In genomic region chr22:20549232-20549841, GRCh38 we compare ENCODE assay signal across 1 cellular context.
TF ChIP-seq lines count a peak whose summit lies in the region.

No MANE protein-coding gene starts in this region.

TF ChIP-seq in K562, 482 proteins besides CTCF, POLR2A, EP300 and RAD21 (continued from another document and continues in another):
- no peak for TF ChIP-seq GMEB1 (CRISPR knock-in tag; IDR thresholded peaks at IDR 0.05)
- peak; percentile 13 for TF ChIP-seq SNRNP70 (optimal IDR thresholded peaks at IDR 0.05; ENCODE audit: low read depth, low read length)
- TF ChIP-seq YBX1 (IDR thresholded peaks at IDR 0.05), result no peak
- 0 out of 2 replicates have a peak, but pooled peaks have one; percentile 12 for TF ChIP-seq ZNF41 (CRISPR knock-in tag; conservative IDR thresholded peaks at IDR 0.05)
- peak; percentile 84; the same call in 1 of the 2 replicates for TF ChIP-seq ELF4 (CRISPR knock-in tag; IDR thresholded peaks at IDR 0.05)
- peak; percentile 54 for TF ChIP-seq CXXC5 (CRISPR knock-in tag; IDR thresholded peaks at IDR 0.05)
- no peak for TF ChIP-seq EGR1 (conservative IDR thresholded peaks at IDR 0.05)
- TF ChIP-seq ELF2 (CRISPR knock-in tag; IDR thresholded peaks at IDR 0.05), result peak; percentile 73
- peak; percentile 85 for TF ChIP-seq RHOXF2B (CRISPR knock-in tag; conservative IDR thresholded peaks at IDR 0.05)
- 0 out of 2 replicates have a peak, but pooled peaks have one; percentile 35 for TF ChIP-seq ZKSCAN1 (IDR thresholded peaks at IDR 0.05; ENCODE audit: low read depth, low read length)
- TF ChIP-seq BHLHE40 (IDR thresholded peaks at IDR 0.05; ENCODE audit: low read length), result peak; percentile 45
- TF ChIP-seq ZBTB7A (IDR thresholded peaks at IDR 0.05; ENCODE audit: borderline replicate concordance, control insufficient read depth, low read depth, low read length), result peak; percentile 61; the same call in 1 of the 2 replicates
- no peak for TF ChIP-seq MYNN (IDR thresholded peaks at IDR 0.05)
- no peak for TF ChIP-seq MYNN (CRISPR knock-in tag; IDR thresholded peaks at IDR 0.05)
- no peak for TF ChIP-seq ATF1 (CRISPR knock-in tag; IDR thresholded peaks at IDR 0.05)
- 0 out of 2 replicates have a peak, but pooled peaks have one; percentile 22 for TF ChIP-seq ATF1 (tag; IDR thresholded peaks at IDR 0.05)
- 0 out of 2 replicates have a peak, but pooled peaks have one; percentile 27 for TF ChIP-seq HCFC1 (IDR thresholded peaks at IDR 0.05; ENCODE audit: low read depth, low read length)
- TF ChIP-seq MAZ (CRISPR knock-in tag; conservative IDR thresholded peaks at IDR 0.05 in 1 of 2, IDR thresholded peaks at IDR 0.05 in 1 of 2), result peak in 1 of 2 experiments; percentile 64; a peak in 2 of 4 replicates
- TF ChIP-seq TAF15 (IDR thresholded peaks at IDR 0.05; ENCODE audit: low read depth, low read length), result 0 out of 2 replicates have a peak, but pooled peaks have one; percentile 43
- TF ChIP-seq ZBTB17 (CRISPR knock-in tag; IDR thresholded peaks at IDR 0.05), result peak; percentile 82
- 0 out of 2 replicates have a peak, but pooled peaks have one; percentile 17 for TF ChIP-seq ZNF408 (CRISPR knock-in tag; IDR thresholded peaks at IDR 0.05; ENCODE audit: low read depth)
- 0 out of 2 replicates have a peak, but pooled peaks have one; percentile 59 for TF ChIP-seq HOMEZ (CRISPR knock-in tag; IDR thresholded peaks at IDR 0.05)
- 0 out of 4 replicates have a peak, but pooled peaks of 1 of the 2 experiments have one; percentile 26 for TF ChIP-seq ZNF639 (CRISPR knock-in tag; conservative IDR thresholded peaks at IDR 0.05 in 1 of 2, IDR thresholded peaks at IDR 0.05 in 1 of 2)
- TF ChIP-seq PHTF2 (CRISPR knock-in tag; IDR thresholded peaks at IDR 0.05), result no peak
- no peak for TF ChIP-seq TCF3 (CRISPR knock-in tag; IDR thresholded peaks at IDR 0.05)
- 0 out of 2 replicates have a peak, but pooled peaks have one; percentile 22 for TF ChIP-seq ZNF134 (CRISPR knock-in tag; conservative IDR thresholded peaks at IDR 0.05)
- 0 out of 6 replicates have a peak, but pooled peaks of 1 of the 3 experiments have one; percentile 58 for TF ChIP-seq ZBTB11 (CRISPR knock-in tag; IDR thresholded peaks at IDR 0.05)
- peak; percentile 52 for TF ChIP-seq WHSC1 (IDR thresholded peaks at IDR 0.05; ENCODE audit: low read length)
- 0 out of 2 replicates have a peak, but pooled peaks have one; percentile 41 for TF ChIP-seq MEF2D (tag; conservative IDR thresholded peaks at IDR 0.05; ENCODE audit: low read depth)
- TF ChIP-seq TEAD1 (CRISPR knock-in tag; IDR thresholded peaks at IDR 0.05), result peak in 1 of 2 experiments; percentile 55; a peak in 1 of 4 replicates
- TF ChIP-seq SMAD4 (CRISPR knock-in tag; conservative IDR thresholded peaks at IDR 0.05), result 0 out of 2 replicates have a peak, but pooled peaks have one; percentile 11
- no peak for TF ChIP-seq HNRNPH1 (optimal IDR thresholded peaks at IDR 0.05; ENCODE audit: low read depth, low read length)
- TF ChIP-seq GATA2 (CRISPR knock-in tag; IDR thresholded peaks at IDR 0.05), result peak; percentile 74
- TF ChIP-seq ZNF764 (CRISPR knock-in tag; IDR thresholded peaks at IDR 0.05; ENCODE audit: low read depth), result peak; percentile 57; the same call in 1 of the 2 replicates
- TF ChIP-seq CHD7 (IDR thresholded peaks at IDR 0.05; ENCODE audit: low read depth, low read length), result peak; percentile 26
- 0 out of 2 replicates have a peak, but pooled peaks have one; percentile 40 for TF ChIP-seq CBFB (CRISPR knock-in tag; IDR thresholded peaks at IDR 0.05)
- TF ChIP-seq CSDE1 (IDR thresholded peaks at IDR 0.05), result no peak
- 0 out of 2 replicates have a peak, but pooled peaks have one; percentile 10 for TF ChIP-seq ETV1 (tag; conservative IDR thresholded peaks at IDR 0.05; ENCODE audit: low read depth)
- peak in 1 of 2 experiments; percentile 38; a peak in 1 of 4 replicates for TF ChIP-seq SRF (CRISPR knock-in tag; IDR thresholded peaks at IDR 0.05)
- TF ChIP-seq GTF2B (IDR thresholded peaks at IDR 0.05; ENCODE audit: extremely low read depth, insufficient read length), result no peak
- 0 out of 2 replicates have a peak, but pooled peaks have one; percentile 9 for TF ChIP-seq ZNF57 (CRISPR knock-in tag; IDR thresholded peaks at IDR 0.05)
